In genomic region chr10:74575191-74575720, GRCh38 we compare ENCODE assay signal across 19 cellular contexts.
"Had no signal": no experiment of that assay in that cellular context is flagged by ENCODE, and none has a peak within 500 bp of the region (broad histone marks: within the 10 kb centered on the region; RNA-seq: fewer than 3 reads in every experiment).

No MANE protein-coding gene starts in this region.

- H3K9me3 Mint-ChIP-seq: activated T-cell treated with anti-CD3 and anti-CD28 coated beads, Interleukin-2, amount 50 U/mL, for 4 hours had no signal

- H3K9ac ChIP-seq: parathyroid adenoma had no signal

- DNase-seq: activated CD4-positive, alpha-beta T cell treated with anti-CD3 and anti-CD28 coated beads, Interleukin-2, amount 50 U/mL, for 1 hour; activated CD4-positive, CD25-positive, alpha-beta regulatory T cell treated with anti-CD3 and anti-CD28 coated beads, Interleukin-2, amount 50 U/mL, for 72 hours; activated CD8-positive, alpha-beta memory T cell treated with anti-CD3 and anti-CD28 coated beads, Interleukin-2, amount 50 U/mL, for 4 hours; activated naive CD4-positive, alpha-beta T cell treated with anti-CD3 and anti-CD28 coated beads for 36 hours; activated T-cell treated with anti-CD3 and anti-CD28 coated beads, Interleukin-2, amount 50 U/mL, for 4 hours; effector memory CD4-positive, alpha-beta T cell; esophagus squamous epithelium; left ventricle myocardium inferior; mammary epithelial cell; midbrain; sigmoid colon; spleen; stimulated activated CD4-positive, alpha-beta T cell treated with anti-CD3 and anti-CD28 coated beads, Interleukin-4, amount 100 ng/mL, for 4 hours; stimulated activated naive CD4-positive, alpha-beta T cell; upper lobe of right lung had no signal

- H3K4me3 Mint-ChIP-seq: activated naive CD4-positive, alpha-beta T cell treated with anti-CD3 and anti-CD28 coated beads for 36 hours; activated T-cell treated with anti-CD3 and anti-CD28 coated beads, Interleukin-2, amount 50 U/mL, for 4 hours; dendritic cell treated with granulocyte-macrophage colony-stimulating factor and Interleukin-4, amounts not matched to agents 40 ng/mL and 50 ng/mL, for 4 days; nephron had no signal

- H3K4me1 ChIP-seq: esophagus squamous epithelium, left ventricle myocardium inferior, parathyroid adenoma, sigmoid colon, spleen, upper lobe of right lung had no signal

- H3K4me1 Mint-ChIP-seq: nephron had no signal

- H3K27ac Mint-ChIP-seq: activated naive CD4-positive, alpha-beta T cell treated with anti-CD3 and anti-CD28 coated beads for 36 hours; dendritic cell treated with granulocyte-macrophage colony-stimulating factor and Interleukin-4, amounts not matched to agents 40 ng/mL and 50 ng/mL, for 4 days; nephron had no signal

- ATAC-seq: activated T-cell treated with anti-CD3 and anti-CD28 coated beads, Interleukin-2, amount 50 U/mL, for 4 hours; upper lobe of right lung had no signal

- H3K4me3 ChIP-seq: cardiac muscle cell, esophagus squamous epithelium, left ventricle myocardium inferior, sigmoid colon, spleen, upper lobe of right lung had no signal

- H3K36me3 ChIP-seq: cardiac muscle cell, esophagus squamous epithelium, left ventricle myocardium inferior, sigmoid colon, upper lobe of right lung had no signal

- H3K27me3 Mint-ChIP-seq: dendritic cell treated with granulocyte-macrophage colony-stimulating factor and Interleukin-4, amounts not matched to agents 40 ng/mL and 50 ng/mL, for 4 days had no signal

- H3K9me3 ChIP-seq: esophagus squamous epithelium, left ventricle myocardium inferior, sigmoid colon, upper lobe of right lung had no signal

- H3K27me3 ChIP-seq: cardiac muscle cell, esophagus squamous epithelium, sigmoid colon, spleen, upper lobe of right lung had no signal

- H3K27ac ChIP-seq: cardiac muscle cell, esophagus squamous epithelium, left ventricle myocardium inferior, parathyroid adenoma, sigmoid colon, spleen, upper lobe of right lung had no signal
